Comparison of ENCODE assay signal across 8 cellular contexts in genomic region chr4:121697626-121698025, GRCh38. TPM values are rescaled to one million over a fixed set of nuclear protein-coding genes. Genes with fewer than 3 reads are reported as not detected.
A peak's percentile ranks its signal among the peaks of the same experiment; 100 is the strongest.
DNase-seq lines count a peak whose midpoint lies in the region; ATAC-seq and TF ChIP-seq lines count a peak whose summit lies in the region.

No MANE protein-coding gene starts in this region.

- H3K4me1 ChIP-seq in KMS-11 (ENCODE audit: low read depth, poor library complexity, severe bottlenecking) (peaks cover 22% of the 10 kb centered on the region), neuron (ENCODE audit: insufficient read depth, low read length) (peaks cover 15% of the 10 kb centered on the region)

- ATAC-seq in GM19455 (IDR thresholded peaks at IDR 0.05; ENCODE audit: unreplicated experiment): peak; percentile 36
- no peak for ATAC-seq in GM18505 (IDR thresholded peaks at IDR 0.05; ENCODE audit: unreplicated experiment)

- H4K20me1 ChIP-seq in KMS-11 (ENCODE audit: insufficient read depth): no peaks in the 10 kb centered on the region

- H3K27me3 ChIP-seq in KMS-11 (ENCODE audit: insufficient read depth, low read depth) (no peaks in the 10 kb centered on the region), neuron (ENCODE audit: insufficient read depth, low read length) (no peaks in the 10 kb centered on the region)

- H3K36me3 ChIP-seq in KMS-11 (ENCODE audit: insufficient read depth) (no peaks in the 10 kb centered on the region), neuron (ENCODE audit: insufficient read depth, low read length) (no peaks in the 10 kb centered on the region)

- H2AFZ ChIP-seq in KMS-11 (ENCODE audit: low read depth) (peak overlapping the region; percentile 94; the same call in 1 of the 2 replicates), neuron (ENCODE audit: low read depth, low read length) (peak overlapping the region; percentile 87)

- H3K4me3 ChIP-seq in AG10803 (ENCODE audit: low read length) (peak overlapping the region; percentile 72), KMS-11 (IDR thresholded peaks at IDR 0.05; ENCODE audit: insufficient read depth, low read depth, low read length) (no peak overlapping the region), coronary artery (peak overlapping the region; percentile 99), neuron (ENCODE audit: low read length) (peak overlapping the region; percentile 100)

- H3K4me2 ChIP-seq in KMS-11: peak overlapping the region; percentile 69

- H3K9ac ChIP-seq in KMS-11: peak overlapping the region; percentile 80; the same call in 1 of the 2 replicates

- H3K27ac ChIP-seq in KMS-11 (peak overlapping the region; percentile 49), coronary artery (peak overlapping the region; percentile 99)

- DNase-seq in AG10803 (ENCODE audit: low read depth) (no peak), coronary artery (ENCODE audit: low spot score) (no peak), cerebellum (ENCODE audit: low spot score) (no peak), SW 1271 (lab: John Stamatoyannopoulos, UW) (no peak)

- H3K9me3 ChIP-seq in neuron (ENCODE audit: low read length): no peaks in the 10 kb centered on the region

- TF ChIP-seq POLR2A in GM18505 (IDR thresholded peaks at IDR 0.05; ENCODE audit: borderline replicate concordance, extremely low read depth, insufficient read depth, insufficient read length): no peak

- no peak for TF ChIP-seq CTCF in AG10803 (conservative IDR thresholded peaks at IDR 0.05; ENCODE audit: low read length)
- no peak for TF ChIP-seq CTCF in KMS-11 (conservative IDR thresholded peaks at IDR 0.05; ENCODE audit: low read depth, low read length)
- TF ChIP-seq CTCF in coronary artery (IDR thresholded peaks at IDR 0.05): no peak

- H3K79me2 ChIP-seq in KMS-11 (ENCODE audit: insufficient read depth, low read depth): peaks cover 31% of the 10 kb centered on the region

RNA-seq across cellular contexts. Expression of gene ANXA5, which starts 0.8 kb away (rescaled TPM):
- 57.4 TPM for total RNA-seq in cerebellum
